Comparison of ENCODE assay signal across 8 cellular contexts in genomic region chr11:46315033-46315738, GRCh38. TPM values are rescaled to one million over a fixed set of nuclear protein-coding genes. Genes with fewer than 3 reads are reported as not detected.
A peak's percentile ranks its signal among the peaks of the same experiment; 100 is the strongest.
DNase-seq lines count a peak whose midpoint lies in the region; ATAC-seq and TF ChIP-seq lines count a peak whose summit lies in the region.

No MANE protein-coding gene starts in this region.

- H2BK120ac ChIP-seq in neuronal stem cell (ENCODE audit: low read depth, low read length), result no peak overlapping the region

- H3K9ac ChIP-seq in HCT116 (ENCODE audit: low read length) (no peak overlapping the region), OCI-LY3 (ENCODE audit: low read length) (no peak overlapping the region), neuronal stem cell (ENCODE audit: low read depth, low read length, poor library complexity) (no peak overlapping the region)

- POLR2A ChIA-PET in HCT116 (lab: Charles Lee), result interaction anchor here (1.6 to 1.8 kb wide), 3 partner anchors 67 to 74 kb away, joined by 5 to 12 read pairs (median 5); no protein-coding TSS in a partner anchor

- no peak for TF ChIP-seq EP300 in tibial nerve (IDR thresholded peaks at IDR 0.05)

- H3K4me1 Mint-ChIP-seq in CD14-positive monocyte, result peaks cover 41% of the 10 kb centered on the region

- H2BK12ac ChIP-seq in neuronal stem cell (ENCODE audit: low read length), result no peak overlapping the region

- H3K27me3 Mint-ChIP-seq in CD14-positive monocyte (ENCODE audit: low read depth in 3 of 3), result peaks cover 0 to 4% (median 3%) of the 10 kb centered on the region in 3 donors

- TF ChIP-seq POLR2A in HCT116 (IDR thresholded peaks at IDR 0.05; ENCODE audit: borderline replicate concordance, extremely low read depth, insufficient read depth, insufficient read length) (no peak), tibial nerve (IDR thresholded peaks at IDR 0.05) (no peak)

- no peak overlapping the region for H3K23ac ChIP-seq in neuronal stem cell (ENCODE audit: low read depth, low read length, poor library complexity)

- H3K36me3 ChIP-seq in HCT116 (ENCODE audit: control insufficient read depth in 1 of 2, insufficient read depth in 2 of 2, low read length in 2 of 2), result no peaks in the 10 kb centered on the region
- no peaks in the 10 kb centered on the region for H3K36me3 ChIP-seq in OCI-LY3 (replicated peaks; ENCODE audit: low read depth, low read length)
- H3K36me3 ChIP-seq in neuronal stem cell (replicated peaks in 1 of 2; ENCODE audit: control insufficient read depth in 2 of 2, insufficient read depth in 2 of 2, low read length in 2 of 2), result peaks cover 0 to 1% of the 10 kb centered on the region in 2 donors
- peaks cover 0 to 19% (median 0%) of the 10 kb centered on the region in 3 donors for H3K36me3 ChIP-seq in tibial nerve

- no peaks in the 10 kb centered on the region for H3K79me1 ChIP-seq in neuronal stem cell (ENCODE audit: low read depth, low read length)

- H2BK15ac ChIP-seq in neuronal stem cell (ENCODE audit: low read length), result no peak overlapping the region

- no peak overlapping the region for H3K27ac ChIP-seq in HCT116 (ENCODE audit: low read depth, low read length)
- H3K27ac ChIP-seq in OCI-LY3 (ENCODE audit: low read length), result no peak overlapping the region
- no peak overlapping the region for H3K27ac ChIP-seq in neuronal stem cell (replicated peaks; ENCODE audit: low read length)
- H3K27ac ChIP-seq in tibial nerve, result no peak overlapping the region

- H4K20me1 ChIP-seq in HCT116 (ENCODE audit: insufficient read depth) (no peaks in the 10 kb centered on the region), OCI-LY3 (ENCODE audit: insufficient read depth, low read length) (no peaks in the 10 kb centered on the region)

- no peak overlapping the region for H4K91ac ChIP-seq in neuronal stem cell (ENCODE audit: low read depth, low read length, poor library complexity)

- H3K36me3 Mint-ChIP-seq in CD14-positive monocyte, result no peaks in the 10 kb centered on the region

- intact Hi-C loops in CD14-positive monocyte (cut with micrococcal nuclease), result loop anchor here in 1 of 2 donors (10.0 kb wide), 1 partner anchor 190 kb away; the partner anchor contains the start of gene PHF21A
- intact Hi-C loops in HCT116 (cut with micrococcal nuclease), result loop anchor here (1.0 to 10.0 kb wide), 4 partner anchors 76 to 442 kb away; no protein-coding TSS in a partner anchor
- intact Hi-C loops in posterior vena cava (cut with DNase I), result no loop called here

- no peaks in the 10 kb centered on the region for H3K79me2 ChIP-seq in HCT116 (ENCODE audit: insufficient read depth, low read length)
- H3K79me2 ChIP-seq in OCI-LY3 (ENCODE audit: low read length), result no peaks in the 10 kb centered on the region

- no peaks in the 10 kb centered on the region for H3K9me2 ChIP-seq in HCT116 (ENCODE audit: insufficient read depth)

- H3K4me2 ChIP-seq in HCT116 (ENCODE audit: low read length) (peak overlapping the region; percentile 42), OCI-LY3 (ENCODE audit: low read length) (peak overlapping the region; percentile 35), neuronal stem cell (ENCODE audit: insufficient read depth, low read length, poor library complexity, severe bottlenecking) (no peak overlapping the region)

- RAD21 ChIA-PET in HCT116 (lab: Charles Lee; ENCODE audit: low non-redundant PET in 1 of 2, low total read pairs in 2 of 2, uncharacterized antibody in 2 of 2, unreplicated experiment in 2 of 2), result interaction anchor here (0.5 to 1.4 kb wide), 4 partner anchors 67 to 473 kb away, joined by 3 to 10 read pairs (median 3); no protein-coding TSS in a partner anchor

- H3K27me3 ChIP-seq in HCT116 (ENCODE audit: insufficient read depth, low read length) (no peaks in the 10 kb centered on the region), OCI-LY3 (ENCODE audit: low read depth, low read length) (no peaks in the 10 kb centered on the region), neuronal stem cell (ENCODE audit: control insufficient read depth in 3 of 3, insufficient read depth in 3 of 3, low read depth in 1 of 3, low read length in 3 of 3) (peaks cover 0 to 7% (median 0%) of the 10 kb centered on the region in 3 experiments), tibial nerve (no peaks in the 10 kb centered on the region)

- no TSS peak for BruUV-seq in HCT116 (replicated peaks; lab: Mats Ljungman, UMichigan)

- peak; percentile 91 for TF ChIP-seq CTCF in CD14-positive monocyte (IDR thresholded peaks at IDR 0.05)
- TF ChIP-seq CTCF in HCT116 (IDR thresholded peaks at IDR 0.05 in 2 of 3, conservative IDR thresholded peaks at IDR 0.05 in 1 of 3; ENCODE audit: borderline replicate concordance in 1 of 3, insufficient read depth in 1 of 3, low read depth in 2 of 3, low read length in 2 of 3), result peak; percentile 78 to 99 (median 98)
- peak; percentile 85 for TF ChIP-seq CTCF in OCI-LY3 (IDR thresholded peaks at IDR 0.05; ENCODE audit: low read depth, low read length)
- TF ChIP-seq CTCF in tibial nerve (IDR thresholded peaks at IDR 0.05), result peak; percentile 77 to 95 (median 79)

- H2BK5ac ChIP-seq in neuronal stem cell (ENCODE audit: low read length), result no peak overlapping the region

- H3K4me1 ChIP-seq in HCT116 (ENCODE audit: control insufficient read depth in 1 of 2, insufficient read depth in 2 of 2, low read length in 2 of 2) (peaks cover 5 to 15% of the 10 kb centered on the region in 2 experiments; a peak in 3 of 4 replicates), OCI-LY3 (ENCODE audit: low read length) (peaks cover 22% of the 10 kb centered on the region), neuronal stem cell (ENCODE audit: control insufficient read depth in 2 of 2, insufficient read depth in 1 of 2, low read depth in 1 of 2, low read length in 2 of 2) (no peaks in the 10 kb centered on the region), tibial nerve (peaks cover 0 to 5% (median 0%) of the 10 kb centered on the region in 4 donors)

- no peak overlapping the region for H3K14ac ChIP-seq in neuronal stem cell (ENCODE audit: low read length)

- H3K9me3 ChIP-seq in HCT116 (ENCODE audit: control insufficient read depth in 1 of 2, insufficient read depth in 1 of 2, low read depth in 1 of 2, low read length in 2 of 2) (no peaks in the 10 kb centered on the region), OCI-LY3 (ENCODE audit: insufficient read depth, low read length) (no peaks in the 10 kb centered on the region), neuronal stem cell (replicated peaks in 1 of 2; ENCODE audit: control insufficient read depth in 2 of 2, insufficient read depth in 1 of 2, low read depth in 1 of 2, low read length in 2 of 2) (no peaks in the 10 kb centered on the region), tibial nerve (no peaks in the 10 kb centered on the region)

- no peak overlapping the region for H4K8ac ChIP-seq in neuronal stem cell (ENCODE audit: low read depth, low read length)

- no peak overlapping the region for H3K4me3 ChIP-seq in HCT116 (replicated peaks in 1 of 2; ENCODE audit: low read depth in 1 of 2, low read length in 2 of 2)
- no peak overlapping the region for H3K4me3 ChIP-seq in OCI-LY3 (ENCODE audit: low read length)
- H3K4me3 ChIP-seq in neuronal stem cell (ENCODE audit: low read length in 2 of 2), result no peak overlapping the region
- no peak overlapping the region for H3K4me3 ChIP-seq in tibial nerve

- peak overlapping the region; percentile 13 for H2AFZ ChIP-seq in HCT116 (ENCODE audit: low read depth, low read length, poor library complexity, severe bottlenecking)
- peak overlapping the region; percentile 44; the same call in 1 of the 2 replicates for H2AFZ ChIP-seq in OCI-LY3 (ENCODE audit: low read depth, low read length)
- peak overlapping the region; percentile 3 for H2AFZ ChIP-seq in neuronal stem cell (ENCODE audit: low read length)

- no peak overlapping the region for H3K4me3 Mint-ChIP-seq in CD14-positive monocyte

- no peak overlapping the region for H3K18ac ChIP-seq in neuronal stem cell (ENCODE audit: low read length)

- CTCF ChIA-PET in HCT116 (lab: Charles Lee), result interaction anchor here (0.6 to 4.7 kb wide), 18 partner anchors 9 to 443 kb away, joined by 3 to 56 read pairs (median 5); no protein-coding TSS in a partner anchor

- no peak overlapping the region for H3K4ac ChIP-seq in neuronal stem cell (ENCODE audit: low read length)

- no peak for DNase-seq in CD14-positive monocyte (ENCODE audit: low spot score)
- DNase-seq in HCT116 (ENCODE audit: low read depth, low spot score), result peak; percentile 86
- peak; percentile 76 for DNase-seq in activated CD8-positive, alpha-beta memory T cell treated with anti-CD3 and anti-CD28 coated beads, Interleukin-2, amount 50 U/mL, for 4 hours
- peak; percentile 77 for DNase-seq in neuronal stem cell (ENCODE audit: low spot score)
- peak; percentile 52 to 79 for DNase-seq in tibial nerve (ENCODE audit: low spot score in 2 of 2)
- no peak for DNase-seq in posterior vena cava (ENCODE audit: low spot score)

- ATAC-seq in HCT116 (peak; percentile 97), esophagus mucosa (peak; percentile 66)

- peak; percentile 81 for TF ChIP-seq RAD21 in HCT116 (IDR thresholded peaks at IDR 0.05; ENCODE audit: low read depth)

- H3K9me3 Mint-ChIP-seq in CD14-positive monocyte, result peaks cover 0 to 3% (median 0%) of the 10 kb centered on the region in 7 donors

- no peak overlapping the region for H2AK5ac ChIP-seq in neuronal stem cell (ENCODE audit: low read depth, low read length)

- no CpG with 5 or more reads among the region's 16 CpGs for WGBS in neuronal stem cell (ENCODE audit: extremely low coverage in 2 of 2, insufficient read length in 2 of 2, insufficient replicate concordance in 1 of 2), 2 donors
- WGBS in tibial nerve, 2 donors, result 51 to 54% methylated on average over 16 of the region's 16 CpGs

- H3K27ac Mint-ChIP-seq in CD14-positive monocyte, result peak overlapping the region in 3 of 7 donors; percentile 8 to 79 (median 73)

TF ChIP-seq in HCT116, 20 proteins besides CTCF, POLR2A, EP300 and RAD21:
- no peak for TF ChIP-seq ELF1 (IDR thresholded peaks at IDR 0.05; ENCODE audit: borderline replicate concordance, low read depth)
- TF ChIP-seq CBX3 (IDR thresholded peaks at IDR 0.05; ENCODE audit: low read depth), result no peak
- TF ChIP-seq POLR2AphosphoS5 (IDR thresholded peaks at IDR 0.05; ENCODE audit: low read depth, low read length), result peak; percentile 52

RNA-seq across cellular contexts. Expression of gene DGKZ, which starts 32.1 kb away (rescaled TPM):
- polyA plus RNA-seq in CD14-positive monocyte, result 10 to 100 TPM; 30.4 to 33.4 TPM
- total RNA-seq in HCT116 (2021; ENCODE audit: unreplicated experiment), result 70.2 TPM
- polyA plus RNA-seq in HCT116 (2012), result 67.3 and 69.5 TPM in 2 replicates
- total RNA-seq in esophagus mucosa, result 31.4 TPM
- polyA plus RNA-seq in neuronal stem cell (2013, experiment 1 of 2), result 33.3 TPM
- polyA plus RNA-seq in neuronal stem cell (2013, experiment 2 of 2), result 32.3 TPM
- total RNA-seq in tibial nerve, result 100 to 1,000 TPM in 1 of 4 donors, 10 to 100 TPM in 3; 41.2 to 105 (median 49.6) TPM
- total RNA-seq in posterior vena cava, result 10 to 100 TPM; 38.5 to 41.2 TPM

RNA-seq across cellular contexts. Expression of gene CREB3L1, which starts 37.7 kb away (rescaled TPM):
- not detected for polyA plus RNA-seq in CD14-positive monocyte
- 0.37 TPM for total RNA-seq in HCT116 (2021; ENCODE audit: unreplicated experiment)
- 0.29 and 0.30 TPM in 2 replicates for polyA plus RNA-seq in HCT116 (2012)
- total RNA-seq in esophagus mucosa, result 0.64 TPM
- polyA plus RNA-seq in neuronal stem cell (2013, experiment 1 of 2), result 8.4 TPM
- 8.8 TPM for polyA plus RNA-seq in neuronal stem cell (2013, experiment 2 of 2)
- 1 to 10 TPM; 2.0 to 6.9 (median 3.4) TPM for total RNA-seq in tibial nerve
- total RNA-seq in posterior vena cava, result 10 to 100 TPM; 14.3 to 25.8 TPM

Comparison
In these comparisons a context has a peak if more than half of its experiments do, and no peak if none do; other contexts are left out.
1. DNase-seq: peak in HCT116 (single experiment), activated CD8-positive, alpha-beta memory T cell treated with anti-CD3 and anti-CD28 coated beads, Interleukin-2, amount 50 U/mL, for 4 hours (single experiment), neuronal stem cell (single experiment) and tibial nerve (2 of 2); none in CD14-positive monocyte (single experiment) and posterior vena cava (single experiment).
2. Peak in every context shown above with its lines, with median percentiles within 50 percentile points of each other: CTCF ChIP-seq and H2AFZ ChIP-seq.